8 cellular contexts compared by ENCODE assay signal in the genomic region with DNA sequence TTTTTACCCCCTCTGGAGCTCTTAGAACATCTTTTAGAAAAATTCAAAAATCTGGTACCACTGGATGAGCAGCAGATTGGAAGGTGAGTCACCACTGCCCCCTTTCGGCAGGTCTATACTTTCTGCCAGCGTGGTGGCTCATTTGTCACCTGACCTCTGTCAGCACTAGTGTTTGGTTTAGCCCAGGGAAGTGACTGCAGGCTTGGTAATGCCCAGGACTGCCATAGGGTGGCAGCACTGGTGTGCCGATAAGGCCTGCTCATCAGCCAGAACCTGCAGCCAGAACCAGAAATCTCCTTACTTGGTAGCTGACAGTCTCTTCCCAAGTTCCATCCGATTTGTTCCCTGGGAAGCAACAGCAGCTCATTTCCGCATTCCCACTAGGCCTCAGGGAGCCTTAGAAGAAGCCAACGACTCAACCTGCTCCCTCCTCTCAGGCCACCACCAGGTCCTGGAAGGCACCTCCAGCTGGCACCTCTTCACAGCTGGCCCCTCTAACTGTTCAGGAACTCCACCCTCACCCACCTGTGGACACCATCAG. TPM values are rescaled to one million over a fixed set of nuclear protein-coding genes. Genes with fewer than 3 reads are reported as not detected.
A peak's percentile ranks its signal among the peaks of the same experiment; 100 is the strongest.
DNase-seq lines count a peak whose midpoint lies in the region; ATAC-seq, FAIRE-seq and TF ChIP-seq lines count a peak whose summit lies in the region.

No MANE protein-coding gene starts in this region.

- H3K4me3 ChIP-seq in WERI-Rb-1 (ENCODE audit: low read depth, low read length): no peak overlapping the region
- H3K4me3 ChIP-seq in cardiac fibroblast (replicated peaks in 1 of 2; ENCODE audit: low read depth in 2 of 2, low read length in 2 of 2): no peak overlapping the region
- no peak overlapping the region for H3K4me3 ChIP-seq in keratinocyte (ENCODE audit: control insufficient read depth in 2 of 3, extremely low read depth in 1 of 3, insufficient read depth in 2 of 3, low read depth in 1 of 3, low read length in 3 of 3)

- no peak overlapping the region for H3K4me2 ChIP-seq in keratinocyte (ENCODE audit: control insufficient read depth, extremely low read depth, insufficient read depth, low read depth, low read length)

- no peaks in the 10 kb centered on the region for H3K27me3 ChIP-seq in WERI-Rb-1 (ENCODE audit: insufficient read depth, low read depth, severe bottlenecking)
- H3K27me3 ChIP-seq in keratinocyte (ENCODE audit: control insufficient read depth, extremely low read depth, insufficient read depth, low read length): no peaks in the 10 kb centered on the region

- no peak overlapping the region for H2AFZ ChIP-seq in keratinocyte (ENCODE audit: control insufficient read depth, low read length)

- H3K4me1 ChIP-seq in keratinocyte (ENCODE audit: control insufficient read depth, extremely low read depth, insufficient read depth, low read length): peaks cover 14% of the 10 kb centered on the region

- TF ChIP-seq CTCF in AG09319 (IDR thresholded peaks at IDR 0.05; ENCODE audit: low read depth, low read length): peak; percentile 84
- peak; percentile 96 for TF ChIP-seq CTCF in WERI-Rb-1 (IDR thresholded peaks at IDR 0.05; ENCODE audit: low read depth, low read length)
- peak; percentile 99 for TF ChIP-seq CTCF in cardiac fibroblast (IDR thresholded peaks at IDR 0.05; ENCODE audit: low read depth, low read length)
- TF ChIP-seq CTCF in keratinocyte (optimal IDR thresholded peaks at IDR 0.05 in 1 of 3, IDR thresholded peaks at IDR 0.05 in 1 of 3, conservative IDR thresholded peaks at IDR 0.05 in 1 of 3; ENCODE audit: extremely low read depth in 1 of 3, insufficient read depth in 2 of 3, low read length in 3 of 3): peak; percentile 97 to 100 (median 99)

- H3K9me3 ChIP-seq in WERI-Rb-1 (ENCODE audit: severe bottlenecking): no peaks in the 10 kb centered on the region
- H3K9me3 ChIP-seq in keratinocyte (ENCODE audit: control insufficient read depth, low read depth, low read length): no peaks in the 10 kb centered on the region

- H3K79me2 ChIP-seq in keratinocyte (ENCODE audit: control insufficient read depth, insufficient read depth, low read length): peaks cover 28% of the 10 kb centered on the region

- no peaks in the 10 kb centered on the region for H3K9me1 ChIP-seq in keratinocyte (ENCODE audit: control insufficient read depth, extremely low read depth, insufficient read depth, low read length)

- dilution Hi-C loops in keratinocyte (cut with MboI; ENCODE audit: extremely low pct_ligation_motif_present, low sequenced_read_pairs): no loop called here

- H3K9ac ChIP-seq in keratinocyte (ENCODE audit: control insufficient read depth, extremely low read depth, insufficient read depth, low read length): no peak overlapping the region

- peaks cover 4% of the 10 kb centered on the region for H4K20me1 ChIP-seq in keratinocyte (ENCODE audit: control insufficient read depth, extremely low read depth, insufficient read depth, low read length)

- H3K27ac ChIP-seq in WERI-Rb-1 (no peak overlapping the region), keratinocyte (ENCODE audit: control insufficient read depth, insufficient read depth, low read length) (no peak overlapping the region)

- FAIRE-seq in keratinocyte (lab: Jason Lieb, UNC): peak; percentile 87

- ATAC-seq in GM19025 (IDR thresholded peaks at IDR 0.05; ENCODE audit: low read depth, unreplicated experiment): peak; percentile 95
- ATAC-seq in HG03196 (IDR thresholded peaks at IDR 0.05; ENCODE audit: unreplicated experiment): peak; percentile 89

- DNase-seq in AG09319 (ENCODE audit: extremely low read depth, low read depth) (peak; percentile 77), NCI-H2227 (lab: John Stamatoyannopoulos, UW; ENCODE audit: unreplicated experiment) (peak; percentile 96), WERI-Rb-1 (peak; percentile 93), cardiac fibroblast (ENCODE audit: low read depth in 2 of 2) (peak; percentile 96 to 97), keratinocyte (ENCODE audit: low read depth, low spot score) (peak; percentile 89)
- DNase-seq in stimulated activated CD4-positive, alpha-beta T cell treated with anti-CD3 and anti-CD28 coated beads, Interleukin-15, amount 100 ng/mL, for 1 hour (ENCODE audit: low read depth in 1 of 2, low spot score in 1 of 2): peak; percentile 69 to 81

- H3K36me3 ChIP-seq in WERI-Rb-1: peaks cover 34% of the 10 kb centered on the region
- peaks cover 10 to 27% of the 10 kb centered on the region in 2 experiments for H3K36me3 ChIP-seq in keratinocyte (ENCODE audit: control insufficient read depth in 2 of 2, extremely low read depth in 1 of 2, insufficient read depth in 2 of 2, low read length in 2 of 2)

RNA-seq across cellular contexts. Expression of a gene that starts 6.8 kb away (rescaled TPM):
- 50.5 to 74.5 TPM (median 51.5 TPM) in 3 replicates for polyA plus RNA-seq in keratinocyte
- 7.9 TPM for polyA plus RNA-seq in keratinocyte (2011; ENCODE audit: low read depth)
- polyA plus RNA-seq in keratinocyte (2011; cell fraction: cytosol; rRNA removed): 59.3 and 66.5 TPM in 2 replicates
- polyA plus RNA-seq in keratinocyte (2011; cell fraction: nucleus; rRNA removed): 42.9 and 43.1 TPM in 2 replicates
- polyA plus RNA-seq in keratinocyte (2012; ENCODE audit: low replicate concordance): 41.2 and 51.7 TPM in 2 replicates
- polyA minus RNA-seq in keratinocyte: 33.4 to 38.5 TPM (median 38.0 TPM) in 3 replicates
- 23.4 TPM for polyA minus RNA-seq in keratinocyte (2011; cell fraction: cytosol; rRNA and poly(A)+ RNA removed)
- polyA minus RNA-seq in keratinocyte (2011; cell fraction: nucleus; rRNA and poly(A)+ RNA removed): 7.3 and 10.8 TPM in 2 replicates

RNA-seq across cellular contexts. Expression of a gene that starts 59.9 kb away (rescaled TPM):
- 0.10 to 0.22 TPM in 2 of 3 replicates, not detected in the other for polyA plus RNA-seq in keratinocyte
- polyA plus RNA-seq in keratinocyte (2011; ENCODE audit: low read depth): not detected
- 0.06 TPM in 1 of 2 replicates, not detected in the other for polyA plus RNA-seq in keratinocyte (2011; cell fraction: cytosol; rRNA removed)
- 0.11 TPM in 1 of 2 replicates, not detected in the other for polyA plus RNA-seq in keratinocyte (2011; cell fraction: nucleus; rRNA removed)
- 0.10 and 0.41 TPM in 2 replicates for polyA plus RNA-seq in keratinocyte (2012; ENCODE audit: low replicate concordance)
- polyA minus RNA-seq in keratinocyte: 0.52 TPM in 1 of 3 replicates, not detected in the others
- polyA minus RNA-seq in keratinocyte (2011; cell fraction: cytosol; rRNA and poly(A)+ RNA removed): not detected
- not detected in 2 replicates for polyA minus RNA-seq in keratinocyte (2011; cell fraction: nucleus; rRNA and poly(A)+ RNA removed)
